13 cellular contexts compared by ENCODE assay signal in the genomic region with DNA sequence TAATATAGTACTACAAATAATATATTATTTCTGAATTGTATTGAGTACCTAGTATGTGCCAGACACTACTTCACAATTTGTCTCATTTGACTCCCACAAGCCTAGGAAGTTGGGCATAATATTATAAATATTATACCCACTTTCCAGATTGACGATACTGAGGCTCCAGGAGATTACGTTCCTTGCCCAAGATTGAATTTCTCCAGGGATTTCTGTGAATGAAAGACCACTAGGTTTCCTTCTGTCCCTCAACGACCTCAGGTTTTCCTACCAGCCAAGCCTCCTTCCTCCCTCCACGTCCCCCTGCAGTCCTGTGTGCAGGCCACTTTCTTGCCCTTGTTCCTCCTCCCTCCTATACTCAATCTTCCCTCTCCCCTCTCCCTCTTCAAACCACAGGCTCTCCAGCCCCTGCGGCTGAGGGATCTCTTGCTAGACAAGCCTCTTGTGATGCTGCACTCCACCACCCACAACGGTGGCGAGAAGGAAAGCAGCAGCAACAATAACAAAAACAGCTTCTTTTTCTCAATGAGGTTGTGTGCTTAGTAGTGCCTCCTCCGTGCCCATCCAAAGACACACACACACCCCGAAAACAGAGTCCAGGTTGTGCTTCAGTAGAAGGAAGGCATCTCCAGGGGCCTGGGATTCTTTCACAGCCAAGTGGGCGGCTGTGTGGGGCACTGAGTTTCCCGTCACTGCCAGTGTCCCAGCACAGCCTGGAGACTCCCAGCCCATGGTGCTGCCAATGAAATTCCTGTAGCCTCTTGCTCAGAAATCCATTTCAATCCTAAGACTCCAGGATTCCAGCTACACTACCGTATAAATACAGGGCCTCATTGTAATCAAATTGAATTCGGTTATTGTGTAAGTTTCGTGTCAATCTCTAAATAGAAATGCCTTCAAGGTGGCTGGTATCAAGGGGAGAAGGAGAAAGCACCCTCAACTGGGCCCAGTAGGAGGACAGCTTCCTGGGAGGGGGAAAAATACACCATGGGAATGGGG.
DNase-seq lines count a peak whose midpoint lies in the region; ATAC-seq, FAIRE-seq and TF ChIP-seq lines count a peak whose summit lies in the region.
"Had no signal": no experiment of that assay in that cellular context is flagged by ENCODE, and none has a peak within 500 bp of the region (broad histone marks: within the 10 kb centered on the region; RNA-seq: fewer than 3 reads in every experiment).

No MANE protein-coding gene starts in this region.

- no peak overlapping the region for H3K4me2 ChIP-seq in K562 (ENCODE audit: insufficient read depth, low read length)

- 7% methylated on average over 14 of the region's 14 CpGs for WGBS in K562 (ENCODE audit: insufficient coverage, low coverage, missing lambda C conversion rate)

- H3K9me3 ChIP-seq in HEK293 (ENCODE audit: control insufficient read depth, insufficient read depth, low read depth, low read length) = no peaks in the 10 kb centered on the region
- no peaks in the 10 kb centered on the region for H3K9me3 ChIP-seq in K562 (replicated peaks; ENCODE audit: control insufficient read depth, insufficient read depth, low read depth, low read length)
- H3K9me3 ChIP-seq: BLaER1 had no signal

- H3K4me1 ChIP-seq in HEK293 (ENCODE audit: control insufficient read depth, insufficient read depth, low read length) (peaks cover 12% of the 10 kb centered on the region), K562 (replicated peaks in 1 of 2; ENCODE audit: control insufficient read depth in 2 of 2, insufficient read depth in 2 of 2, low read length in 2 of 2) (peaks cover 0 to 14% of the 10 kb centered on the region in 2 experiments; a peak in 2 of 5 replicates)

- H2AFZ ChIP-seq in K562 (ENCODE audit: low read depth, low read length) = no peak overlapping the region

- H3K79me2 ChIP-seq in K562 (ENCODE audit: control insufficient read depth, insufficient read depth, low read length) = no peaks in the 10 kb centered on the region

- no peak overlapping the region for H3K4me3 ChIP-seq in HEK293 (ENCODE audit: low read depth, low read length)
- H3K4me3 ChIP-seq in K562 = no peak overlapping the region

- H3K9me1 ChIP-seq in K562 (ENCODE audit: control insufficient read depth, insufficient read depth, low read length) = no peaks in the 10 kb centered on the region

- CTCF ChIA-PET in HEK293 (lab: Yijun Ruan, JAX) (interaction anchor here (0.5 to 2.1 kb wide), 10 partner anchors 13 to 736 kb away, joined by 3 to 7 read pairs (median 4); no protein-coding TSS in a partner anchor), K562 (lab: Yijun Ruan, JAX; ENCODE audit: low intra/inter-chr PET ratio) (no interaction called here)

- no peak for FAIRE-seq in K562 (lab: Jason Lieb, UNC)

- H4K20me1 ChIP-seq in K562 (replicated peaks; ENCODE audit: control insufficient read depth, insufficient read depth, low read length) = peaks cover under 1% of the 10 kb centered on the region; the same call in 1 of the 2 replicates

- DNase-seq in K562 (ENCODE audit: extremely low read depth in 1 of 4, low spot score in 3 of 4) (no peak), myocyte (ENCODE audit: low read depth) (peak; percentile 18), MV-4-11 (lab: John Stamatoyannopoulos, UW) (no peak), GM20000 (ENCODE audit: low spot score) (no peak)
- DNase-seq: activated CD4-positive, alpha-beta T cell treated with anti-CD3 and anti-CD28 coated beads, Interleukin-2, amount 10 ng/mL, durations not matched to agents 24 days and 14 days; activated T-cell treated with anti-CD3 and anti-CD28 coated beads for 4 hours; NCI-H1417 treated with DMSO at 0.1 percent for 48 hours; NCI-H345; SHP77 treated with DMSO at 0.1 percent for 48 hours had no signal

- no peak for TF ChIP-seq POLR2A in K562 (conservative IDR thresholded peaks at IDR 0.05)

- H3K9ac ChIP-seq in K562 (ENCODE audit: insufficient read depth in 1 of 2, low read depth in 2 of 2, low read length in 2 of 2) = no peak overlapping the region
- H3K9ac ChIP-seq: BLaER1 had no signal

- no TSS peak for BruUV-seq in K562 (replicated peaks; lab: Mats Ljungman, UMichigan)

- TF ChIP-seq CTCF in HEK293 (tag by site-specific recombination; IDR thresholded peaks at IDR 0.05) (no peak), K562 (IDR thresholded peaks at IDR 0.05 in 2 of 3, conservative IDR thresholded peaks at IDR 0.05 in 1 of 3; ENCODE audit: insufficient read depth in 2 of 3, low read depth in 1 of 3, low read length in 3 of 3) (no peak), GM20000 (IDR thresholded peaks at IDR 0.05; ENCODE audit: extremely low read depth, missing control alignments) (no peak)

- TF ChIP-seq RAD21 in K562 (CRISPR knock-in tag; conservative IDR thresholded peaks at IDR 0.05 in 1 of 2, IDR thresholded peaks at IDR 0.05 in 1 of 2) = no peak

- intact Hi-C loops in K562 (cut with micrococcal nuclease) = no loop called here

- in situ Hi-C loops in K562 (cut with MboI) = no loop called here

- no peak for ATAC-seq in K562
- no peak for ATAC-seq in GM19455 (IDR thresholded peaks at IDR 0.05; ENCODE audit: unreplicated experiment)

- H3K27ac ChIP-seq in HEK293 (ENCODE audit: extremely low read depth, low read depth, low read length) (peak overlapping the region; percentile 22; the same call in 1 of the 2 replicates), K562 (ENCODE audit: extremely low read depth, low read depth, low read length) (no peak overlapping the region), temporal lobe (ENCODE audit: low read depth, low read length) (peak overlapping the region; percentile 53)
- H3K27ac ChIP-seq: BLaER1 had no signal

- TF ChIP-seq EP300 in K562 (IDR thresholded peaks at IDR 0.05; ENCODE audit: low read length) = no peak

- POLR2A ChIA-PET in HEK293 (lab: Yijun Ruan, JAX) = interaction anchor here (1.7 kb wide), 1 partner anchor 15 kb away, joined by 6 read pairs; no protein-coding TSS in a partner anchor
- POLR2A ChIA-PET in K562 (lab: Yijun Ruan, JAX) = interaction anchor here (1.2 kb wide), 1 partner anchor 14 kb away, joined by 4 read pairs; no protein-coding TSS in a partner anchor

- peaks cover 25 to 49% of the 10 kb centered on the region in 2 experiments; a peak in 4 of 5 replicates for H3K27me3 ChIP-seq in K562 (ENCODE audit: control insufficient read depth in 2 of 2, insufficient read depth in 2 of 2, low read length in 2 of 2)

- H3K36me3 ChIP-seq in HEK293 (ENCODE audit: control insufficient read depth in 2 of 2, insufficient read depth in 1 of 2, low read length in 2 of 2) (no peaks in the 10 kb centered on the region), K562 (ENCODE audit: control insufficient read depth, insufficient read depth, low read length) (no peaks in the 10 kb centered on the region)
- H3K36me3 ChIP-seq: BLaER1 had no signal

TF ChIP-seq in HEK293, 187 proteins besides CTCF, POLR2A, EP300 and RAD21:
- TF ChIP-seq HOXC10 (CRISPR knock-in tag; IDR thresholded peaks at IDR 0.05) (no peak), ZNF132 (tag by site-specific recombination; IDR thresholded peaks at IDR 0.05; ENCODE audit: borderline replicate concordance) (no peak), SP7 (tag by site-specific recombination; IDR thresholded peaks at IDR 0.05) (no peak), ZNF274 (IDR thresholded peaks at IDR 0.05; ENCODE audit: low read length) (no peak), ZNF274 (tag by site-specific recombination; IDR thresholded peaks at IDR 0.05; ENCODE audit: borderline replicate concordance) (no peak), ZNF155 (tag by site-specific recombination; IDR thresholded peaks at IDR 0.05) (no peak), ZNF140 (tag by site-specific recombination; IDR thresholded peaks at IDR 0.05) (no peak), TRIM28 (IDR thresholded peaks at IDR 0.05; ENCODE audit: borderline replicate concordance, low read length) (no peak), ZNF223 (tag by site-specific recombination; IDR thresholded peaks at IDR 0.05) (no peak), ZNF747 (tag by site-specific recombination; IDR thresholded peaks at IDR 0.05) (no peak), ZEB2 (tag by site-specific recombination; IDR thresholded peaks at IDR 0.05) (no peak)
- TF ChIP-seq, protein P1, sequence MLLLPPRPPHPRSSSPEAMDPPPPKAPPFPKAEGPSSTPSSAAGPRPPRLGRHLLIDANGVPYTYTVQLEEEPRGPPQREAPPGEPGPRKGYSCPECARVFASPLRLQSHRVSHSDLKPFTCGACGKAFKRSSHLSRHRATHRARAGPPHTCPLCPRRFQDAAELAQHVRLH (tag by site-specific recombination; IDR thresholded peaks at IDR 0.05) = no peak
TF ChIP-seq in HEK293: peak in this region for 0.
